9 cellular contexts compared by ENCODE assay signal in genomic region chr5:2617461-2617860, GRCh38.
"Had no signal": no experiment of that assay in that cellular context is flagged by ENCODE, and none has a peak within 500 bp of the region (broad histone marks: within the 10 kb centered on the region; RNA-seq: fewer than 3 reads in every experiment).

No MANE protein-coding gene starts in this region.

- H3K4me3 ChIP-seq: GM23248, GM23338, HAP-1 had no signal

- DNase-seq: GM23248, GOT3, H7, H9, HCEC 1CT, HFFc6 had no signal

- H3K4me1 Mint-ChIP-seq: GM23338, H9 had no signal

- H3K4me2 ChIP-seq: GM23338 had no signal

- H3K36me3 ChIP-seq: HAP-1 had no signal

- H3K27ac Mint-ChIP-seq: GM23338, H9, HFFc6 had no signal

- H3K4me3 Mint-ChIP-seq: GM23338, H9, HFFc6 had no signal

- H3K9ac ChIP-seq: GM23248 had no signal

- ATAC-seq: GM23338, HCT116 had no signal

- H3K9me3 Mint-ChIP-seq: H9 had no signal

- H2AFZ ChIP-seq: GM23248, GM23338 had no signal

- H3K4me1 ChIP-seq: HAP-1 had no signal

- H3K9me3 ChIP-seq: HAP-1 had no signal

- H3K27ac ChIP-seq: GM23248 had no signal
